In the genomic region with DNA sequence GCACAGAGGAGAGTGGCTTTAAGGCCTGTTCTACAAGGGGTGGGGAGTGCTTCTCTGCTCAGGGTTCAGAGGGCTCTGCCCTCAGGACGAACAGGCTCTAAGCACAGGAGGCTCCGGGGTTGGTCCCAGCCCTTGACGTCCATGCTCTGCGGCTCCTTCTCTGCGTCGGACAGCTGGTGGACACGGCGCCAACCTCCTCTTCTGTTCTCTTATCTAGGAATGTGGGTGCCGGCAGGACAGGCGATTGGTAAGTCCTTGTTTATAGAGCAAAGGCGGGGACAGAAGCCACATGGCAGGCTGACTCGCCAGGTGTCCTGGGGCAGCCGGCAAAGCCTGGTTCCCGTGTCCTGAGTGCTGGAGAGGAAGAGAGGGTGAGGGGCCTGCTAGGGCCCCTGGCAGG, we compare ENCODE assay signal across 20 cellular contexts. TPM values are rescaled to one million over a fixed set of nuclear protein-coding genes. Genes with fewer than 3 reads are reported as not detected.
A peak's percentile ranks its signal among the peaks of the same experiment; 100 is the strongest.
DNase-seq lines count a peak whose midpoint lies in the region; ATAC-seq and TF ChIP-seq lines count a peak whose summit lies in the region.
"Had no signal": no experiment of that assay in that cellular context is flagged by ENCODE, and none has a peak within 500 bp of the region (broad histone marks: within the 10 kb centered on the region; RNA-seq: fewer than 3 reads in every experiment).

No MANE protein-coding gene starts in this region.

- peaks cover 38% of the 10 kb centered on the region for H3K79me2 ChIP-seq in GM23338 (replicated peaks; ENCODE audit: insufficient read depth)

- TF ChIP-seq CTCF in GM23338 (conservative IDR thresholded peaks at IDR 0.05; ENCODE audit: low read depth in 2 of 2) = no peak
- no peak for TF ChIP-seq CTCF in adrenal gland (IDR thresholded peaks at IDR 0.05)
- no peak for TF ChIP-seq CTCF in Calu3 (IDR thresholded peaks at IDR 0.05; ENCODE audit: unreplicated experiment)

- ATAC-seq in GM23338 (no peak), left ventricle myocardium superior (peak; percentile 88), GM21526 (IDR thresholded peaks at IDR 0.05; ENCODE audit: low FRiP score, unreplicated experiment) (no peak)
- no peak for ATAC-seq in stimulated activated effector memory CD8-positive, alpha-beta T cell treated with anti-CD3 and anti-CD28 coated beads, Interleukin-12 subunit alpha, Interleukin-12 subunit beta, amount 100 ng/mL, for 72 hours
- ATAC-seq in effector memory CD8-positive, alpha-beta T cell (replicated peaks) = no peak
- ATAC-seq: activated naive CD8-positive, alpha-beta T cell treated with anti-CD3 and anti-CD28 coated beads, Interleukin-2, amount 50 U/mL, for 24 hours; activated T-helper 17 cell treated with anti-CD3 and anti-CD28 coated beads, Interleukin-2, amount 50 U/mL, for 72 hours had no signal

- no peaks in the 10 kb centered on the region for H3K27me3 ChIP-seq in GM23338 (ENCODE audit: insufficient read depth)
- no peaks in the 10 kb centered on the region for H3K27me3 ChIP-seq in adrenal gland
- H3K27me3 ChIP-seq: breast epithelium, dorsolateral prefrontal cortex, MG63 had no signal

- no peaks in the 10 kb centered on the region for H3K9me3 ChIP-seq in adrenal gland (replicated peaks in 1 of 3)
- H3K9me3 ChIP-seq: breast epithelium, MG63 had no signal

- H3K4me1 Mint-ChIP-seq in GM23338 (peaks cover 3% of the 10 kb centered on the region; the same call in 1 of the 3 replicates), Calu3 (ENCODE audit: low read depth, unreplicated experiment) (no peaks in the 10 kb centered on the region)
- peaks cover 4% of the 10 kb centered on the region for H3K4me1 Mint-ChIP-seq in stimulated activated effector memory CD8-positive, alpha-beta T cell treated with anti-CD3 and anti-CD28 coated beads, Interleukin-12 subunit alpha, Interleukin-12 subunit beta, amount 100 ng/mL, for 72 hours
- H3K4me1 Mint-ChIP-seq in effector memory CD8-positive, alpha-beta T cell (ENCODE audit: low read depth in 2 of 2) = no peaks in the 10 kb centered on the region
- H3K4me1 Mint-ChIP-seq: activated naive CD8-positive, alpha-beta T cell treated with anti-CD3 and anti-CD28 coated beads, Interleukin-2, amount 50 U/mL, for 24 hours; activated T-helper 17 cell treated with anti-CD3 and anti-CD28 coated beads, Interleukin-2, amount 50 U/mL, for 72 hours had no signal

- H4K20me1 ChIP-seq in GM23338 (replicated peaks; ENCODE audit: insufficient read depth) = peaks cover 26% of the 10 kb centered on the region

- H3K27me3 Mint-ChIP-seq in GM23338 (ENCODE audit: insufficient read depth, low read depth, poor library complexity) (peaks cover 3% of the 10 kb centered on the region), Calu3 (ENCODE audit: unreplicated experiment) (no peaks in the 10 kb centered on the region)
- H3K27me3 Mint-ChIP-seq in effector memory CD8-positive, alpha-beta T cell = no peaks in the 10 kb centered on the region
- H3K27me3 Mint-ChIP-seq: activated naive CD8-positive, alpha-beta T cell treated with anti-CD3 and anti-CD28 coated beads, Interleukin-2, amount 50 U/mL, for 24 hours; activated T-helper 17 cell treated with anti-CD3 and anti-CD28 coated beads, Interleukin-2, amount 50 U/mL, for 72 hours had no signal

- H3K9me2 ChIP-seq in GM23338 (ENCODE audit: insufficient read depth) = no peaks in the 10 kb centered on the region

- no TSS peak for BruUV-seq in Calu3 (replicated peaks; lab: Mats Ljungman, UMichigan)

- 51 to 73% (median 62%) methylated on average over 9 to 14 of the region's 14 CpGs for WGBS in adrenal gland, 4 donors

- H3K27ac Mint-ChIP-seq in GM23338 (peak overlapping the region; percentile 77; the same call in 1 of the 2 replicates), Calu3 (ENCODE audit: unreplicated experiment) (no peak overlapping the region)
- H3K27ac Mint-ChIP-seq in stimulated activated effector memory CD8-positive, alpha-beta T cell treated with anti-CD3 and anti-CD28 coated beads, Interleukin-12 subunit alpha, Interleukin-12 subunit beta, amount 100 ng/mL, for 72 hours = peak overlapping the region; percentile 29
- no peak overlapping the region for H3K27ac Mint-ChIP-seq in effector memory CD8-positive, alpha-beta T cell
- H3K27ac Mint-ChIP-seq: activated naive CD8-positive, alpha-beta T cell treated with anti-CD3 and anti-CD28 coated beads, Interleukin-2, amount 50 U/mL, for 24 hours; activated T-helper 17 cell treated with anti-CD3 and anti-CD28 coated beads, Interleukin-2, amount 50 U/mL, for 72 hours had no signal

- peaks cover 60% of the 10 kb centered on the region for H3K36me3 Mint-ChIP-seq in GM23338 (ENCODE audit: low read depth)
- peaks cover 91% of the 10 kb centered on the region for H3K36me3 Mint-ChIP-seq in stimulated activated effector memory CD8-positive, alpha-beta T cell treated with anti-CD3 and anti-CD28 coated beads, Interleukin-12 subunit alpha, Interleukin-12 subunit beta, amount 100 ng/mL, for 72 hours
- peaks cover 81% of the 10 kb centered on the region for H3K36me3 Mint-ChIP-seq in effector memory CD8-positive, alpha-beta T cell (ENCODE audit: insufficient read depth)
- H3K36me3 Mint-ChIP-seq in Calu3 (ENCODE audit: insufficient read depth, unreplicated experiment) = peaks cover 37% of the 10 kb centered on the region

- H3K4me3 Mint-ChIP-seq in GM23338 (no peak overlapping the region), Calu3 (ENCODE audit: low read depth, unreplicated experiment) (no peak overlapping the region)
- no peak overlapping the region for H3K4me3 Mint-ChIP-seq in stimulated activated effector memory CD8-positive, alpha-beta T cell treated with anti-CD3 and anti-CD28 coated beads, Interleukin-12 subunit alpha, Interleukin-12 subunit beta, amount 100 ng/mL, for 72 hours
- no peak overlapping the region for H3K4me3 Mint-ChIP-seq in effector memory CD8-positive, alpha-beta T cell
- H3K4me3 Mint-ChIP-seq: activated naive CD8-positive, alpha-beta T cell treated with anti-CD3 and anti-CD28 coated beads, Interleukin-2, amount 50 U/mL, for 24 hours; activated T-helper 17 cell treated with anti-CD3 and anti-CD28 coated beads, Interleukin-2, amount 50 U/mL, for 72 hours had no signal

- H3K9me3 Mint-ChIP-seq in GM23338 (no peaks in the 10 kb centered on the region), Calu3 (ENCODE audit: low read depth, unreplicated experiment) (no peaks in the 10 kb centered on the region)
- H3K9me3 Mint-ChIP-seq in stimulated activated effector memory CD8-positive, alpha-beta T cell treated with anti-CD3 and anti-CD28 coated beads, Interleukin-12 subunit alpha, Interleukin-12 subunit beta, amount 100 ng/mL, for 72 hours = no peaks in the 10 kb centered on the region
- no peaks in the 10 kb centered on the region for H3K9me3 Mint-ChIP-seq in effector memory CD8-positive, alpha-beta T cell
- H3K9me3 Mint-ChIP-seq: activated naive CD8-positive, alpha-beta T cell treated with anti-CD3 and anti-CD28 coated beads, Interleukin-2, amount 50 U/mL, for 24 hours; activated T-helper 17 cell treated with anti-CD3 and anti-CD28 coated beads, Interleukin-2, amount 50 U/mL, for 72 hours had no signal

- DNase-seq in GM23338 (ENCODE audit: low spot score) (no peak), adrenal gland (peak in 6 of 7 donors; percentile 76 to 93 (median 88)), left ventricle myocardium superior (peak; percentile 78), SHP77 (lab: John Stamatoyannopoulos, UW) (no peak), Calu3 (no peak)
- DNase-seq in stimulated activated effector memory CD8-positive, alpha-beta T cell treated with anti-CD3 and anti-CD28 coated beads, Interleukin-12 subunit alpha, Interleukin-12 subunit beta, amount 100 ng/mL, for 72 hours (ENCODE audit: low spot score in 2 of 2) = no peak
- DNase-seq in effector memory CD8-positive, alpha-beta T cell = no peak
- DNase-seq: activated CD4-positive, CD25-positive, alpha-beta regulatory T cell treated with anti-CD3 and anti-CD28 coated beads, Interleukin-2, amount 50 U/mL, for 72 hours; activated naive CD8-positive, alpha-beta T cell treated with anti-CD3 and anti-CD28 coated beads, Interleukin-2, amount 50 U/mL, for 24 hours; dorsolateral prefrontal cortex; erythroblast; IMR-90; MG63; NCI-H146; NCI-H2171 treated with DMSO at 0.1 percent for 48 hours; NCI-H774; PC-9 had no signal

- H3K27ac ChIP-seq in GM23338 (ENCODE audit: low read depth) = no peak overlapping the region
- H3K27ac ChIP-seq in adrenal gland = peak overlapping the region in 4 of 5 donors; percentile 24 to 72 (median 49)
- H3K27ac ChIP-seq: breast epithelium, PC-9 had no signal

- H3F3A ChIP-seq in GM23338 (replicated peaks; ENCODE audit: low read depth) = peaks cover 48% of the 10 kb centered on the region

- no peak overlapping the region for H3K4me3 ChIP-seq in GM23338
- no peak overlapping the region for H3K4me3 ChIP-seq in adrenal gland
- H3K4me3 ChIP-seq: breast epithelium, dorsolateral prefrontal cortex, MG63, PC-9 had no signal

- H3K4me2 ChIP-seq in GM23338 = no peak overlapping the region
- H3K4me2 ChIP-seq: PC-9 had no signal

- H2AFZ ChIP-seq in GM23338 = no peak overlapping the region
- H2AFZ ChIP-seq: PC-9 had no signal

- TF ChIP-seq POLR2A in adrenal gland (IDR thresholded peaks at IDR 0.05) = peak in 1 of 2 donors; percentile 24

- H3K36me3 ChIP-seq in GM23338 (ENCODE audit: insufficient read depth) = peaks cover 38% of the 10 kb centered on the region
- peaks cover 0 to 83% of the 10 kb centered on the region in 2 donors for H3K36me3 ChIP-seq in adrenal gland (replicated peaks in 1 of 2)

- H3K4me1 ChIP-seq in GM23338 (ENCODE audit: insufficient read depth) (no peaks in the 10 kb centered on the region), adrenal gland (replicated peaks in 1 of 2) (peaks cover 8 to 21% of the 10 kb centered on the region in 2 donors)
- H3K4me1 ChIP-seq: breast epithelium had no signal

- intact Hi-C loops in adrenal gland (cut with DNase I) = loop anchor here in 1 of 2 donors (10.0 kb wide), 1 partner anchor 155 kb away; a partner anchor contains a TSS
- intact Hi-C loops in left ventricle myocardium superior (cut with micrococcal nuclease) = no loop called here
- intact Hi-C loops in Calu3 (cut with micrococcal nuclease; ENCODE audit: unreplicated experiment) = no loop called here

- CTCF ChIA-PET in Calu3 (lab: Charles Lee) = no interaction called here

RNA-seq across cellular contexts. Expression of a gene that starts 8.4 kb away (rescaled TPM):
- total RNA-seq in GM23338 (2014; rRNA removed; shearing (Covaris generic)) = 2,953 and 3,723 TPM in 2 replicates
- polyA plus RNA-seq in GM23338 (2016; fragmentation: Nextera tagmentation; extraction: Ambion mirVana) (3,861 and 4,267 TPM in 2 replicates), adrenal gland (1,000 to 10,000 TPM in 2 of 3 donors, 100 to 1,000 TPM in 1; 471 to 4,071 (median 2,224) TPM)
- total RNA-seq in adrenal gland (1,000 to 10,000 TPM in 6 of 8 donors, 100 to 1,000 TPM in 2; 929 to 3,934 (median 1,829) TPM), left ventricle myocardium superior (625 TPM), Calu3 (2022) (628 and 642 TPM in 2 replicates)

RNA-seq across cellular contexts. Expression of a gene that starts 20.2 kb away (rescaled TPM):
- 14.3 and 18.3 TPM in 2 replicates for total RNA-seq in GM23338 (2014; rRNA removed; shearing (Covaris generic))
- 1.4 TPM in 2 replicates for polyA plus RNA-seq in GM23338 (2016; fragmentation: Nextera tagmentation; extraction: Ambion mirVana)
- total RNA-seq in adrenal gland = 1 to 10 TPM in 3 of 8 donors, under 1 TPM in 5; 0.06 to 6.9 (median 0.32) TPM
- 10 to 100 TPM in 1 of 3 donors, under 1 TPM in 2; 0.71 to 12.9 (median 0.82) TPM for polyA plus RNA-seq in adrenal gland
- total RNA-seq in left ventricle myocardium superior = 0.17 TPM
- total RNA-seq in Calu3 (2022) = 0.12 and 0.44 TPM in 2 replicates

RNA-seq across cellular contexts. Expression of a gene that starts 22.4 kb away (rescaled TPM):
- total RNA-seq in GM23338 (2014; rRNA removed; shearing (Covaris generic)) = 180 and 194 TPM in 2 replicates
- 44.1 and 48.1 TPM in 2 replicates for polyA plus RNA-seq in GM23338 (2016; fragmentation: Nextera tagmentation; extraction: Ambion mirVana)
- total RNA-seq in adrenal gland = 10 to 100 TPM; 11.5 to 87.5 (median 43.8) TPM
- 100 to 1,000 TPM in 1 of 3 donors, 10 to 100 TPM in 2; 60.0 to 117 (median 77.5) TPM for polyA plus RNA-seq in adrenal gland
- 96.7 TPM for total RNA-seq in left ventricle myocardium superior
- total RNA-seq in Calu3 (2022) = 148 and 151 TPM in 2 replicates

RNA-seq across cellular contexts. Expression of a gene that starts 28.4 kb away (rescaled TPM):
- total RNA-seq in GM23338 (2014; rRNA removed; shearing (Covaris generic)) = 21.5 and 27.3 TPM in 2 replicates
- polyA plus RNA-seq in GM23338 (2016; fragmentation: Nextera tagmentation; extraction: Ambion mirVana) = 33.6 and 36.9 TPM in 2 replicates
- 10 to 100 TPM; 14.8 to 96.9 (median 36.3) TPM for total RNA-seq in adrenal gland
- 10 to 100 TPM in 2 of 3 donors, 1 to 10 TPM in 1; 7.4 to 84.5 (median 74.2) TPM for polyA plus RNA-seq in adrenal gland
- 92.5 TPM for total RNA-seq in left ventricle myocardium superior
- 14.3 and 19.4 TPM in 2 replicates for total RNA-seq in Calu3 (2022)

RNA-seq across cellular contexts. Expression of a gene that starts 46.0 kb away (rescaled TPM):
- total RNA-seq in GM23338 (2014; rRNA removed; shearing (Covaris generic)) = 128 and 132 TPM in 2 replicates
- 201 and 203 TPM in 2 replicates for polyA plus RNA-seq in GM23338 (2016; fragmentation: Nextera tagmentation; extraction: Ambion mirVana)
- 100 to 1,000 TPM; 128 to 286 (median 157) TPM for total RNA-seq in adrenal gland
- polyA plus RNA-seq in adrenal gland = 100 to 1,000 TPM in 2 of 3 donors, 1 to 10 TPM in 1; 4.7 to 267 (median 134) TPM
- total RNA-seq in left ventricle myocardium superior = 461 TPM
- total RNA-seq in Calu3 (2022) = 60.3 and 67.9 TPM in 2 replicates

Comparison
In these comparisons a context has a peak if more than half of its experiments do, and no peak if none do; other contexts are left out.
1. DNase-seq: peak in adrenal gland (6 of 7) and left ventricle myocardium superior (single experiment); none in GM23338 (single experiment), stimulated activated effector memory CD8-positive, alpha-beta T cell treated with anti-CD3 and anti-CD28 coated beads, Interleukin-12 subunit alpha, Interleukin-12 subunit beta, amount 100 ng/mL, for 72 hours (0 of 2), SHP77 (0 of 2), effector memory CD8-positive, alpha-beta T cell (0 of 3) and Calu3 (single experiment).
2. H3K27ac Mint-ChIP-seq: peak in GM23338 (single experiment) and stimulated activated effector memory CD8-positive, alpha-beta T cell treated with anti-CD3 and anti-CD28 coated beads, Interleukin-12 subunit alpha, Interleukin-12 subunit beta, amount 100 ng/mL, for 72 hours (single experiment); none in effector memory CD8-positive, alpha-beta T cell (0 of 2) and Calu3 (single experiment).